In the genomic region with DNA sequence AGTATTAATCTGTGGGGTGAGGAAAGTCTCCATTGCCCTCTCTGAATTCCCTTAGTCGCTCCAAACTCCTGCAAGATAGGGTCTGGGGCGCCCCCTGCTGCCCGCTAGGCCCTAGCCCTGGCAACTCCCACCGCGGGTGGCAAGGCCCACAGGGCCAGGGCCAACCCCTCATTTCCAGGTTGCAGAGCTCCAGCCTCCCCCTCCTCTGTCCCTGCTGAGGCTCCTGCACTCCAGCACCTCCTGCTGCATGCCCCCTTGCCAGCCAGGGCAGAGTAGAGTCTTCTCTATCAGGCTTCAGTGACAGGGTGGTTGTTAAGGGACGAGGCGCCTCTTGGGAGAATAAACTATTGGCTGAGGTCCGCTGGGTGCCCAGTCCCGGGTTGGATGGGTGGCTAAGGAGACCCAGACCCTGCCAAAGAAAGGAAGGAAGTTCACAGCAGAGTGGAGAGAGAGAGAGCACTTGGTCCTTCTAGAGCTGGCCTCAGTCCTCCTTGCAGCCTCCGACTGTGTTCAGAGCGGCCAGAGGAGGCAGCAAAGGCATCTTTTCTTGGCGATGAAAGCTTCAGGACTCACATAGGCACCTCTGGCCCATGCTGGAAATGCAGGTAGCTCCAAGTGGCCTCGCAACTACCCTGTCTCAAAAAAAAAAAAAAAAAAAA, we compare ENCODE assay signal across 8 cellular contexts. TPM values are rescaled to one million over a fixed set of nuclear protein-coding genes. Genes with fewer than 3 reads are reported as not detected.
DNase-seq lines count a peak whose midpoint lies in the region; ATAC-seq and TF ChIP-seq lines count a peak whose summit lies in the region.

No MANE protein-coding gene starts in this region.

- H3K36me3 Mint-ChIP-seq in neural crest cell (ENCODE audit: low read depth) = no peaks in the 10 kb centered on the region

- no peaks in the 10 kb centered on the region for H3K4me1 Mint-ChIP-seq in neural crest cell
- peaks cover 21% of the 10 kb centered on the region for H3K4me1 Mint-ChIP-seq in stimulated activated naive CD8-positive, alpha-beta T cell treated with anti-CD3 and anti-CD28 coated beads, Interleukin-15, amount 100 ng/mL, for 72 hours

- ATAC-seq in GM19463 (IDR thresholded peaks at IDR 0.05; ENCODE audit: unreplicated experiment) = peak; percentile 88
- ATAC-seq in stimulated activated naive CD8-positive, alpha-beta T cell treated with anti-CD3 and anti-CD28 coated beads, Interleukin-15, amount 100 ng/mL, for 72 hours = peak; percentile 93

- no peak overlapping the region for H3K4me3 Mint-ChIP-seq in neural crest cell
- H3K4me3 Mint-ChIP-seq in stimulated activated naive CD8-positive, alpha-beta T cell treated with anti-CD3 and anti-CD28 coated beads, Interleukin-15, amount 100 ng/mL, for 72 hours = peak overlapping the region; percentile 54 to 57

- peak overlapping the region; percentile 83 for H3K27ac Mint-ChIP-seq in neural crest cell (ENCODE audit: unreplicated experiment)
- peak overlapping the region; percentile 29 to 88 for H3K27ac Mint-ChIP-seq in stimulated activated naive CD8-positive, alpha-beta T cell treated with anti-CD3 and anti-CD28 coated beads, Interleukin-15, amount 100 ng/mL, for 72 hours

- TF ChIP-seq CTCF in fibroblast of the aortic adventitia (IDR thresholded peaks at IDR 0.05; ENCODE audit: insufficient read depth, low read length) = peak; percentile 92
- TF ChIP-seq CTCF in neural crest cell (conservative IDR thresholded peaks at IDR 0.05) = peak; percentile 67

- H3K9me3 Mint-ChIP-seq in neural crest cell = no peaks in the 10 kb centered on the region
- no peaks in the 10 kb centered on the region for H3K9me3 Mint-ChIP-seq in stimulated activated naive CD8-positive, alpha-beta T cell treated with anti-CD3 and anti-CD28 coated beads, Interleukin-15, amount 100 ng/mL, for 72 hours

- DNase-seq in CMK (ENCODE audit: low read depth) = peak; percentile 32
- peak in 73 of 76 experiments; percentile 14 to 85 (median 62) for DNase-seq in HUDEP-2 (lab: John Stamatoyannopoulos, UW; ENCODE audit: unreplicated experiment in 76 of 76)
- peak; percentile 66 for DNase-seq in RPMI7951 (ENCODE audit: low read depth)
- peak; percentile 65 for DNase-seq in activated T-helper 1 cell treated with Interleukin-2 at 50 U/mL for 16 hours (ENCODE audit: low read depth)
- peak; percentile 76 for DNase-seq in fibroblast of the aortic adventitia (ENCODE audit: low read depth)
- DNase-seq in neural crest cell (ENCODE audit: low read depth, low spot score) = peak; percentile 78
- peak; percentile 82 to 87 for DNase-seq in stimulated activated naive CD8-positive, alpha-beta T cell treated with anti-CD3 and anti-CD28 coated beads, Interleukin-15, amount 100 ng/mL, for 72 hours

- no peaks in the 10 kb centered on the region for H3K27me3 Mint-ChIP-seq in neural crest cell (ENCODE audit: low read depth)
- H3K27me3 Mint-ChIP-seq in stimulated activated naive CD8-positive, alpha-beta T cell treated with anti-CD3 and anti-CD28 coated beads, Interleukin-15, amount 100 ng/mL, for 72 hours = no peaks in the 10 kb centered on the region

- H3K4me3 ChIP-seq in fibroblast of the aortic adventitia (ENCODE audit: low read depth, low read length) = no peak overlapping the region

RNA-seq across cellular contexts. Expression of a gene that starts 45.6 kb away (rescaled TPM):
- total RNA-seq in RPMI7951 (2014; rRNA removed; shearing (Covaris generic)) = 42.4 and 69.1 TPM in 2 replicates
- total RNA-seq in fibroblast of the aortic adventitia (ENCODE audit: low replicate concordance) = 88.4 and 133 TPM in 2 replicates
- 33.5 and 34.3 TPM in 2 replicates for total RNA-seq in neural crest cell

Comparison
In these comparisons a context has a peak if more than half of its experiments do, and no peak if none do; other contexts are left out.
1. DNase-seq: peak in every context shown above with its lines; median percentile 84 in stimulated activated naive CD8-positive, alpha-beta T cell treated with anti-CD3 and anti-CD28 coated beads, Interleukin-15, amount 100 ng/mL, for 72 hours; 78 in neural crest cell; 76 in fibroblast of the aortic adventitia; 66 in RPMI7951; 65 in activated T-helper 1 cell treated with Interleukin-2 at 50 U/mL for 16 hours; 62 in HUDEP-2; 32 in CMK.